In the genomic region with DNA sequence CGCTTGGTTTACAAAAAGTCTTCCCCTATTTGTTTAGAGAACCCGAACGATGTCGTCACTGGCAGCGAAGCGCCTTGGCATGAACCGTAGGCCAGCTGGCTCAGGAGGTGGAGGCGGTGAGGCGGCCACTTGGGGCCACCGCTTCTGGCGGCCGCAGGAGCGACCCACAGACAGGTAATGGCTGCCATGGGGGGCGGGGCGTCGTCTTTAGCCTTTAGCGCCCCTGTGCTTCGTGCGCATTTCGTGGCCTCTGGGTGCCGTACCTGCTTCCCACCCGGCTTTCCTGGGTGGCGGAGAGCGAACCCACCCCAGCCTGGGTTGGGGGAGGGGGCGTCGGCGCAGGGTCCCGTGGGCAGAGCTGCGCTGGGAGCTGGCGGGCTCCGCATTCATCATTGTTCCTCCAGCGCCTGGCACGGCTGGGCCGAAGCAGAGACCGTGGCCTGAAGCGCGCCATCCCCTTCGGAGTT, we compare ENCODE assay signal across 1 cellular context.
TF ChIP-seq lines count a peak whose summit lies in the region.

No MANE protein-coding gene starts in this region.

TF ChIP-seq in HEK293, 187 proteins besides CTCF, POLR2A, EP300 and RAD21 (continued from another document):
- TF ChIP-seq, protein P1, sequence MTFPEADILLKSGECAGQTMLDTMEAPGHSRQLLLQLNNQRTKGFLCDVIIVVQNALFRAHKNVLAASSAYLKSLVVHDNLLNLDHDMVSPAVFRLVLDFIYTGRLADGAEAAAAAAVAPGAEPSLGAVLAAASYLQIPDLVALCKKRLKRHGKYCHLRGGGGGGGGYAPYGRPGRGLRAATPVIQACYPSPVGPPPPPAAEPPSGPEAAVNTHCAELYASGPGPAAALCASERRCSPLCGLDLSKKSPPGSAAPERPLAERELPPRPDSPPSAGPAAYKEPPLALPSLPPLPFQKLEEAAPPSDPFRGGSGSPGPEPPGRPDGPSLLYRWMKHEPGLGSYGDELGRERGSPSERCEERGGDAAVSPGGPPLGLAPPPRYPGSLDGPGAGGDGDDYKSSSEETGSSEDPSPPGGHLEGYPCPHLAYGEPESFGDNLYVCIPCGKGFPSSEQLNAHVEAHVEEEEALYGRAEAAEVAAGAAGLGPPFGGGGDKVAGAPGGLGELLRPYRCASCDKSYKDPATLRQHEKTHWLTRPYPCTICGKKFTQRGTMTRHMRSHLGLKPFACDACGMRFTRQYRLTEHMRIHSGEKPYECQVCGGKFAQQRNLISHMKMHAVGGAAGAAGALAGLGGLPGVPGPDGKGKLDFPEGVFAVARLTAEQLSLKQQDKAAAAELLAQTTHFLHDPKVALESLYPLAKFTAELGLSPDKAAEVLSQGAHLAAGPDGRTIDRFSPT (tag by site-specific recombination; IDR thresholded peaks at IDR 0.05) = peak; percentile 62; the same call in 1 of the 2 replicates
- TF ChIP-seq ZBTB21 (tag by site-specific recombination; IDR thresholded peaks at IDR 0.05) (0 out of 2 replicates have a peak, but pooled peaks have one; percentile 24), ZNF184 (tag by site-specific recombination; IDR thresholded peaks at IDR 0.05) (no peak), YY2 (tag by site-specific recombination; IDR thresholded peaks at IDR 0.05) (peak; percentile 73), FEZF1 (tag by site-specific recombination; IDR thresholded peaks at IDR 0.05) (peak; percentile 64), ZSCAN30 (tag by site-specific recombination; IDR thresholded peaks at IDR 0.05) (peak; percentile 84; the same call in 1 of the 2 replicates), SP2 (tag by site-specific recombination; IDR thresholded peaks at IDR 0.05) (peak; percentile 37), ZNF600 (tag by site-specific recombination; IDR thresholded peaks at IDR 0.05) (0 out of 2 replicates have a peak, but pooled peaks have one; percentile 19), ZFHX2 (tag by site-specific recombination; conservative IDR thresholded peaks at IDR 0.05) (peak; percentile 84), ZNF629 (tag by site-specific recombination; IDR thresholded peaks at IDR 0.05) (peak; percentile 63; the same call in 1 of the 2 replicates), SP7 (tag by site-specific recombination; IDR thresholded peaks at IDR 0.05) (peak; percentile 50; the same call in 1 of the 2 replicates), ZIC2 (tag by site-specific recombination; IDR thresholded peaks at IDR 0.05) (peak; percentile 14; the same call in 1 of the 2 replicates), ZEB2 (tag by site-specific recombination; IDR thresholded peaks at IDR 0.05) (peak; percentile 91), ZNF23 (tag by site-specific recombination; IDR thresholded peaks at IDR 0.05; ENCODE audit: borderline replicate concordance) (no peak), EGR2 (tag by site-specific recombination; IDR thresholded peaks at IDR 0.05; ENCODE audit: low read depth) (peak; percentile 70), YY1 (tag by site-specific recombination; IDR thresholded peaks at IDR 0.05) (peak; percentile 84)
- TF ChIP-seq, protein P2, sequence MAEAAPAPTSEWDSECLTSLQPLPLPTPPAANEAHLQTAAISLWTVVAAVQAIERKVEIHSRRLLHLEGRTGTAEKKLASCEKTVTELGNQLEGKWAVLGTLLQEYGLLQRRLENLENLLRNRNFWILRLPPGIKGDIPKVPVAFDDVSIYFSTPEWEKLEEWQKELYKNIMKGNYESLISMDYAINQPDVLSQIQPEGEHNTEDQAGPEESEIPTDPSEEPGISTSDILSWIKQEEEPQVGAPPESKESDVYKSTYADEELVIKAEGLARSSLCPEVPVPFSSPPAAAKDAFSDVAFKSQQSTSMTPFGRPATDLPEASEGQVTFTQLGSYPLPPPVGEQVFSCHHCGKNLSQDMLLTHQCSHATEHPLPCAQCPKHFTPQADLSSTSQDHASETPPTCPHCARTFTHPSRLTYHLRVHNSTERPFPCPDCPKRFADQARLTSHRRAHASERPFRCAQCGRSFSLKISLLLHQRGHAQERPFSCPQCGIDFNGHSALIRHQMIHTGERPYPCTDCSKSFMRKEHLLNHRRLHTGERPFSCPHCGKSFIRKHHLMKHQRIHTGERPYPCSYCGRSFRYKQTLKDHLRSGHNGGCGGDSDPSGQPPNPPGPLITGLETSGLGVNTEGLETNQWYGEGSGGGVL (tag by site-specific recombination; IDR thresholded peaks at IDR 0.05) = peak; percentile 54
